10 cellular contexts compared by ENCODE assay signal in the genomic region with DNA sequence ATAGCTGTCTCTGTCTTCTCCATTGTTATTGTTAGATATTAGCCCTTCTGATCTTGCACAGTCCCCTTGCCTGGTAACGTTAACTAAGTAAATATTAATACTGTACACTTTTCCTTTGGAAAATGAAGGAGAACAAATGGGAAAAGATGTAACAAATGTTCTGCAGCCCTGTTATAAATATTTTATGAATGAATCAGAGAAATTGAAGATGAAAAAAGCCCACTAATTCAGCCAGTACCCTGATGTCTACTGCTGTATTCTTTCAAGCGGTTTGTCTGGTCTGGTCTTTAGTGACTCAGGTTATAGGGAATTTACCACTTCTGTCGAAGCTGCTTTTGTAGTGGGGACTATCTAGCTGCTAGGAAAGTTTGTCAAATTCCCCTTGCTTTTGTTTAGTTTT.
DNase-seq lines count a peak whose midpoint lies in the region; ATAC-seq and TF ChIP-seq lines count a peak whose summit lies in the region.
"Had no signal": no experiment of that assay in that cellular context is flagged by ENCODE, and none has a peak within 500 bp of the region (broad histone marks: within the 10 kb centered on the region; RNA-seq: fewer than 3 reads in every experiment).

No MANE protein-coding gene starts in this region.

- H3K9me3 Mint-ChIP-seq in activated T-helper 1 cell treated with anti-CD3 and anti-CD28 coated beads, Interleukin-12 subunit alpha, Interleukin-12 subunit beta, Interleukin-2, Interleukin-4 antibody, amounts not matched to agents 30 ng/mL and 10 ng/mL and 1 ng/mL, durations not matched to agents 14 hours and 24 hours and 36 hours = peaks cover 18% of the 10 kb centered on the region

- 0% methylated on average over 1 of the region's 3 CpGs for WGBS in mesenchymal stem cell
- 83 to 87% (median 83%) methylated on average over 3 of the region's 3 CpGs for WGBS in heart left ventricle, 4 donors

- H2BK5ac ChIP-seq in mesenchymal stem cell (ENCODE audit: low read depth, low read length, poor library complexity, severe bottlenecking) = no peak overlapping the region

- no peak overlapping the region for H2AFZ ChIP-seq in mesenchymal stem cell (ENCODE audit: low read depth, low read length)

- no peak overlapping the region for H3K23ac ChIP-seq in mesenchymal stem cell (ENCODE audit: low read length in 2 of 2)

- TF ChIP-seq CTCF in heart left ventricle (IDR thresholded peaks at IDR 0.05) = no peak

- H3K14ac ChIP-seq in mesenchymal stem cell (ENCODE audit: low read length in 2 of 2) = no peak overlapping the region

- no peak overlapping the region for H3K18ac ChIP-seq in mesenchymal stem cell (ENCODE audit: low read depth in 1 of 2, low read length in 2 of 2)

- ATAC-seq in GM18508 (IDR thresholded peaks at IDR 0.05; ENCODE audit: insufficient read depth, unreplicated experiment) = peak; percentile 72
- peak; percentile 79 for ATAC-seq in HG02588 (IDR thresholded peaks at IDR 0.05; ENCODE audit: unreplicated experiment)
- ATAC-seq in heart left ventricle = no peak

- no peak for DNase-seq in activated T-helper 1 cell treated with anti-CD3 and anti-CD28 coated beads, Interleukin-12 subunit alpha, Interleukin-12 subunit beta, Interleukin-2, Interleukin-4 antibody, amounts not matched to agents 30 ng/mL and 10 ng/mL and 1 ng/mL, durations not matched to agents 14 hours and 24 hours and 36 hours (ENCODE audit: low spot score)
- peak; percentile 92 for DNase-seq in mesenchymal stem cell
- no peak for DNase-seq in DMS 273 (lab: John Stamatoyannopoulos, UW; ENCODE audit: unreplicated experiment)
- DNase-seq in heart left ventricle = no peak
- DNase-seq in DMS53 (lab: John Stamatoyannopoulos, UW) = no peak
- DNase-seq in middle frontal gyrus (ENCODE audit: extremely low spot score, low spot score) = no peak
- DNase-seq: NCI-H1436 had no signal

- intact Hi-C loops in activated T-helper 1 cell treated with anti-CD3 and anti-CD28 coated beads, Interleukin-12 subunit alpha, Interleukin-12 subunit beta, Interleukin-2, Interleukin-4 antibody, amounts not matched to agents 30 ng/mL and 10 ng/mL and 1 ng/mL, durations not matched to agents 14 hours and 24 hours and 36 hours (cut with micrococcal nuclease) = loop anchor here (1.0 to 10.0 kb wide), 15 partner anchors 46 to 1432 kb away; a partner anchor contains a TSS
- intact Hi-C loops in heart left ventricle (cut with DNase I) = loop anchor here in 3 of 10 donors (5.0 to 10.0 kb wide), 4 partner anchors 168 to 908 kb away; no protein-coding TSS in a partner anchor

- no peak overlapping the region for H4K91ac ChIP-seq in mesenchymal stem cell (ENCODE audit: low read length)

- H3K4me2 ChIP-seq in mesenchymal stem cell (ENCODE audit: low read length, poor library complexity, severe bottlenecking) = no peak overlapping the region

- H3K4me3 ChIP-seq in mesenchymal stem cell (ENCODE audit: insufficient read depth in 1 of 2, low read depth in 1 of 2, low read length in 2 of 2) (no peak overlapping the region), heart left ventricle (no peak overlapping the region)

- no peak overlapping the region for H2BK12ac ChIP-seq in mesenchymal stem cell (ENCODE audit: low read length in 2 of 2)

- peaks cover 43% of the 10 kb centered on the region for H3K4me1 Mint-ChIP-seq in activated T-helper 1 cell treated with anti-CD3 and anti-CD28 coated beads, Interleukin-12 subunit alpha, Interleukin-12 subunit beta, Interleukin-2, Interleukin-4 antibody, amounts not matched to agents 30 ng/mL and 10 ng/mL and 1 ng/mL, durations not matched to agents 14 hours and 24 hours and 36 hours (ENCODE audit: low read depth)

- TF ChIP-seq POLR2A in heart left ventricle (IDR thresholded peaks at IDR 0.05) = no peak

- H3K36me3 ChIP-seq in mesenchymal stem cell (ENCODE audit: control insufficient read depth in 1 of 2, insufficient read depth in 2 of 2, low read depth in 1 of 2, low read length in 2 of 2) (no peaks in the 10 kb centered on the region), heart left ventricle (no peaks in the 10 kb centered on the region)

- no peaks in the 10 kb centered on the region for H3K79me1 ChIP-seq in mesenchymal stem cell (replicated peaks; ENCODE audit: low read length, poor library complexity, severe bottlenecking)

- H3K9ac ChIP-seq in mesenchymal stem cell (ENCODE audit: low read length) = no peak overlapping the region

- H3K27ac ChIP-seq in mesenchymal stem cell (ENCODE audit: low read length, poor library complexity, severe bottlenecking) (peak overlapping the region; percentile 71), heart left ventricle (no peak overlapping the region)

- H3K4me3 Mint-ChIP-seq in activated T-helper 1 cell treated with anti-CD3 and anti-CD28 coated beads, Interleukin-12 subunit alpha, Interleukin-12 subunit beta, Interleukin-2, Interleukin-4 antibody, amounts not matched to agents 30 ng/mL and 10 ng/mL and 1 ng/mL, durations not matched to agents 14 hours and 24 hours and 36 hours = peak overlapping the region; percentile 3

- no peaks in the 10 kb centered on the region for H3K27me3 Mint-ChIP-seq in activated T-helper 1 cell treated with anti-CD3 and anti-CD28 coated beads, Interleukin-12 subunit alpha, Interleukin-12 subunit beta, Interleukin-2, Interleukin-4 antibody, amounts not matched to agents 30 ng/mL and 10 ng/mL and 1 ng/mL, durations not matched to agents 14 hours and 24 hours and 36 hours (ENCODE audit: insufficient read depth)
- H3K27me3 Mint-ChIP-seq: progenitor cell of endocrine pancreas had no signal

- H3K36me3 Mint-ChIP-seq in activated T-helper 1 cell treated with anti-CD3 and anti-CD28 coated beads, Interleukin-12 subunit alpha, Interleukin-12 subunit beta, Interleukin-2, Interleukin-4 antibody, amounts not matched to agents 30 ng/mL and 10 ng/mL and 1 ng/mL, durations not matched to agents 14 hours and 24 hours and 36 hours (ENCODE audit: low read depth) = peaks cover 4% of the 10 kb centered on the region

- H3K9me3 ChIP-seq in mesenchymal stem cell (ENCODE audit: control insufficient read depth, low read length) (peaks cover 3% of the 10 kb centered on the region), heart left ventricle (peaks cover 0 to 8% (median 2%) of the 10 kb centered on the region in 12 donors)

- no peak overlapping the region for H4K8ac ChIP-seq in mesenchymal stem cell (ENCODE audit: low read length)

- H3K4me1 ChIP-seq in mesenchymal stem cell (ENCODE audit: control insufficient read depth, insufficient read depth, low read depth, low read length) (peaks cover 2% of the 10 kb centered on the region), heart left ventricle (peaks cover 0 to 20% (median 0%) of the 10 kb centered on the region in 12 donors)

- H2BK15ac ChIP-seq in mesenchymal stem cell (ENCODE audit: low read depth, poor library complexity, severe bottlenecking) = no peak overlapping the region

- no peak overlapping the region for H2BK120ac ChIP-seq in mesenchymal stem cell (ENCODE audit: low read depth, low read length)

- H3K4ac ChIP-seq in mesenchymal stem cell (ENCODE audit: low read depth in 1 of 2, low read length in 2 of 2) = no peak overlapping the region

- peak overlapping the region; percentile 91 for H3K27ac Mint-ChIP-seq in activated T-helper 1 cell treated with anti-CD3 and anti-CD28 coated beads, Interleukin-12 subunit alpha, Interleukin-12 subunit beta, Interleukin-2, Interleukin-4 antibody, amounts not matched to agents 30 ng/mL and 10 ng/mL and 1 ng/mL, durations not matched to agents 14 hours and 24 hours and 36 hours
- H3K27ac Mint-ChIP-seq: progenitor cell of endocrine pancreas had no signal

- H3K27me3 ChIP-seq in mesenchymal stem cell (ENCODE audit: control insufficient read depth in 1 of 2, insufficient read depth in 1 of 2, low read length in 2 of 2) (no peaks in the 10 kb centered on the region), heart left ventricle (no peaks in the 10 kb centered on the region)

- no peak overlapping the region for H2AK5ac ChIP-seq in mesenchymal stem cell (ENCODE audit: low read length, severe bottlenecking)

Comparison
In these comparisons a context has a peak if more than half of its experiments do, and no peak if none do; other contexts are left out.
1. ATAC-seq: peak in GM18508 (single experiment) and HG02588 (single experiment); none in heart left ventricle (0 of 4).